ENCODE assay signal across 8 cellular contexts in genomic region chr17:45311406-45311761, GRCh38. TPM values are rescaled to one million over a fixed set of nuclear protein-coding genes. Genes with fewer than 3 reads are reported as not detected.
DNase-seq lines count a peak whose midpoint lies in the region; ATAC-seq and TF ChIP-seq lines count a peak whose summit lies in the region.

No MANE protein-coding gene starts in this region.

- peak overlapping the region in 1 of 2 donors; percentile 36 for H3K4me3 ChIP-seq in CD4-positive, alpha-beta memory T cell (ENCODE audit: low read length in 2 of 2)
- peak overlapping the region; percentile 81 for H3K4me3 ChIP-seq in Loucy (ENCODE audit: low read length, poor library complexity, severe bottlenecking)
- H3K4me3 ChIP-seq in trophoblast cell (ENCODE audit: low read depth, low read length): no peak overlapping the region

- no peak overlapping the region for H2BK5ac ChIP-seq in trophoblast cell (ENCODE audit: low read depth, low read length, poor library complexity)

- H4K20me1 ChIP-seq in Loucy (ENCODE audit: insufficient read depth, low read length, poor library complexity, severe bottlenecking): no peaks in the 10 kb centered on the region

- peaks cover 94% of the 10 kb centered on the region for H3K4me1 ChIP-seq in CD4-positive, alpha-beta memory T cell (ENCODE audit: insufficient read depth, low read length)
- H3K4me1 ChIP-seq in Loucy (ENCODE audit: insufficient read depth, low read length, poor library complexity, severe bottlenecking): peaks cover 40% of the 10 kb centered on the region
- H3K4me1 ChIP-seq in trophoblast cell (ENCODE audit: control insufficient read depth in 1 of 2, insufficient read depth in 2 of 2, low read length in 2 of 2): peaks cover 13 to 18% of the 10 kb centered on the region in 2 experiments

- H2BK120ac ChIP-seq in trophoblast cell (ENCODE audit: insufficient read depth, low read length, poor library complexity): no peak overlapping the region

- WGBS in trophoblast cell (ENCODE audit: extremely low coverage, insufficient coverage, insufficient read length): no CpG with 5 or more reads among the region's 4 CpGs

- H3K4me2 ChIP-seq in Loucy (ENCODE audit: low read depth, low read length, poor library complexity, severe bottlenecking): peak overlapping the region; percentile 91
- peak overlapping the region; percentile 9 for H3K4me2 ChIP-seq in trophoblast cell (ENCODE audit: low read length)

- TF ChIP-seq CTCF in Loucy (conservative IDR thresholded peaks at IDR 0.05; ENCODE audit: low read length): peak; percentile 34

- no peaks in the 10 kb centered on the region for H3K27me3 ChIP-seq in CD4-positive, alpha-beta memory T cell (ENCODE audit: insufficient read depth, low read length)
- H3K27me3 ChIP-seq in Loucy (ENCODE audit: insufficient read depth, low read length, poor library complexity, severe bottlenecking): no peaks in the 10 kb centered on the region
- H3K27me3 ChIP-seq in trophoblast cell (ENCODE audit: insufficient read depth, low read length): no peaks in the 10 kb centered on the region

- CTCF ChIA-PET in CD4-positive, alpha-beta memory T cell (lab: Charles Lee; ENCODE audit: partially characterized antibody): interaction anchor here (1.0 to 5.6 kb wide), 14 partner anchors 9 to 176 kb away, joined by 3 to 63 read pairs (median 7); partner anchors contain the start of gene ACBD4

- no peak overlapping the region for H3K14ac ChIP-seq in trophoblast cell (ENCODE audit: low read length)

- POLR2A ChIA-PET in CD4-positive, alpha-beta memory T cell (lab: Charles Lee; ENCODE audit: partially characterized antibody): interaction anchor here (0.8 to 11.7 kb wide), 13 partner anchors 9 to 162 kb away, joined by 3 to 324 read pairs (median 10); partner anchors contain the start of genes FMNL1, HEXIM1 and HEXIM2

- H3K4me3 Mint-ChIP-seq in CD4-positive, alpha-beta memory T cell: peak overlapping the region in 7 of 8 donors; percentile 19 to 96 (median 86)

- no peak overlapping the region for H4K12ac ChIP-seq in trophoblast cell (ENCODE audit: low read depth, low read length)

- intact Hi-C loops in CD4-positive, alpha-beta memory T cell (cut with micrococcal nuclease): loop anchor here (5.0 kb wide), 1 partner anchor 149 kb away; the partner anchor contains the start of gene HEXIM2

- H3K9me3 Mint-ChIP-seq in CD4-positive, alpha-beta memory T cell: no peaks in the 10 kb centered on the region

- no peak overlapping the region for H2AK5ac ChIP-seq in trophoblast cell (ENCODE audit: low read length)

- no peak overlapping the region for H3K4ac ChIP-seq in trophoblast cell (ENCODE audit: low read depth, low read length)

- H3K9ac ChIP-seq in Loucy (ENCODE audit: low read depth, low read length, poor library complexity, severe bottlenecking) (peak overlapping the region; percentile 70), trophoblast cell (ENCODE audit: low read length) (no peak overlapping the region)

- H3K9me3 ChIP-seq in CD4-positive, alpha-beta memory T cell (ENCODE audit: control insufficient read depth in 1 of 2, low read length in 2 of 2): no peaks in the 10 kb centered on the region
- no peaks in the 10 kb centered on the region for H3K9me3 ChIP-seq in Loucy (ENCODE audit: insufficient read depth, low read depth, low read length)
- peaks cover 3% of the 10 kb centered on the region for H3K9me3 ChIP-seq in trophoblast cell (ENCODE audit: insufficient read depth, low read depth, low read length)

- peaks cover 65 to 93% (median 77%) of the 10 kb centered on the region in 4 donors for H3K4me1 Mint-ChIP-seq in CD4-positive, alpha-beta memory T cell

- ATAC-seq in GM21723 (IDR thresholded peaks at IDR 0.05; ENCODE audit: unreplicated experiment): no peak
- ATAC-seq in GM21825 (IDR thresholded peaks at IDR 0.05; ENCODE audit: unreplicated experiment): no peak
- no peak for ATAC-seq in esophagus mucosa

- H4K8ac ChIP-seq in trophoblast cell (ENCODE audit: low read depth, low read length): no peak overlapping the region

- H3K79me2 ChIP-seq in Loucy (ENCODE audit: insufficient read depth, low read length) (peaks cover 61% of the 10 kb centered on the region), trophoblast cell (ENCODE audit: control insufficient read depth, insufficient read depth, low read length, poor library complexity) (peaks cover 1% of the 10 kb centered on the region)

- H3K36me3 ChIP-seq in CD4-positive, alpha-beta memory T cell (ENCODE audit: insufficient read depth, low read length): no peaks in the 10 kb centered on the region
- H3K36me3 ChIP-seq in Loucy (ENCODE audit: insufficient read depth, low read length) (no peaks in the 10 kb centered on the region), trophoblast cell (ENCODE audit: control insufficient read depth in 1 of 2, insufficient read depth in 2 of 2, low read length in 2 of 2) (no peaks in the 10 kb centered on the region)

- H2BK12ac ChIP-seq in trophoblast cell (ENCODE audit: low read length): no peak overlapping the region

- H3K18ac ChIP-seq in trophoblast cell (ENCODE audit: low read length): no peak overlapping the region

- peak overlapping the region; percentile 77 for H3K27ac ChIP-seq in CD4-positive, alpha-beta memory T cell (ENCODE audit: low read depth, low read length)
- H3K27ac ChIP-seq in cingulate gyrus (ENCODE audit: low read depth, low read length) (peak overlapping the region; percentile 49), trophoblast cell (ENCODE audit: low read depth, low read length) (peak overlapping the region; percentile 3)

- DNase-seq in CD4-positive, alpha-beta memory T cell: no peak
- no peak for DNase-seq in trophoblast cell
- DNase-seq in putamen (ENCODE audit: low spot score): no peak

- no peaks in the 10 kb centered on the region for H3K27me3 Mint-ChIP-seq in CD4-positive, alpha-beta memory T cell

- no peak overlapping the region for H4K91ac ChIP-seq in trophoblast cell (ENCODE audit: low read depth, low read length)

- H3K36me3 Mint-ChIP-seq in CD4-positive, alpha-beta memory T cell: peaks cover 9 to 42% of the 10 kb centered on the region in 2 donors

- peaks cover 2% of the 10 kb centered on the region for H3K79me1 ChIP-seq in trophoblast cell (ENCODE audit: low read length)

- no peak overlapping the region for H2AFZ ChIP-seq in Loucy (ENCODE audit: low read length)
- no peak overlapping the region for H2AFZ ChIP-seq in trophoblast cell (ENCODE audit: insufficient read depth, low read length, poor library complexity)

- no peaks in the 10 kb centered on the region for H3F3A ChIP-seq in Loucy (ENCODE audit: low read depth)

- no peak overlapping the region for H3K23ac ChIP-seq in trophoblast cell (ENCODE audit: low read length)

- H3K9me2 ChIP-seq in Loucy (replicated peaks; ENCODE audit: low read depth, low read length): no peaks in the 10 kb centered on the region

- peak overlapping the region; percentile 88 to 98 (median 92) for H3K27ac Mint-ChIP-seq in CD4-positive, alpha-beta memory T cell

RNA-seq across cellular contexts. Expression of gene MAP3K14, which starts 5.4 kb away (rescaled TPM):
- total RNA-seq in CD4-positive, alpha-beta memory T cell: 10 to 100 TPM; 48.7 to 49.3 TPM
- polyA plus RNA-seq in CD4-positive, alpha-beta memory T cell: 10 to 100 TPM in 1 of 2 donors, 1 to 10 TPM in 1; 2.3 to 14.5 TPM
- 1.1 and 1.3 TPM in 2 replicates for polyA plus RNA-seq in trophoblast cell (2013)
- total RNA-seq in esophagus mucosa: 6.3 TPM

RNA-seq across cellular contexts. Expression of gene SPATA32, which starts 49.5 kb away (rescaled TPM):
- total RNA-seq in CD4-positive, alpha-beta memory T cell: under 1 TPM; 0.22 to 0.41 TPM
- under 1 TPM; 0.25 to 0.49 TPM for polyA plus RNA-seq in CD4-positive, alpha-beta memory T cell
- polyA plus RNA-seq in trophoblast cell (2013): not detected in 2 replicates
- 0.24 TPM for total RNA-seq in esophagus mucosa

Comparison
In these comparisons a context has a peak if more than half of its experiments do, and no peak if none do; other contexts are left out.
1. H3K27ac ChIP-seq: peak in every context shown above with its lines; median percentile 77 in CD4-positive, alpha-beta memory T cell; 49 in cingulate gyrus; 3 in trophoblast cell.